ENCODE assay signal across 18 cellular contexts in the genomic region with DNA sequence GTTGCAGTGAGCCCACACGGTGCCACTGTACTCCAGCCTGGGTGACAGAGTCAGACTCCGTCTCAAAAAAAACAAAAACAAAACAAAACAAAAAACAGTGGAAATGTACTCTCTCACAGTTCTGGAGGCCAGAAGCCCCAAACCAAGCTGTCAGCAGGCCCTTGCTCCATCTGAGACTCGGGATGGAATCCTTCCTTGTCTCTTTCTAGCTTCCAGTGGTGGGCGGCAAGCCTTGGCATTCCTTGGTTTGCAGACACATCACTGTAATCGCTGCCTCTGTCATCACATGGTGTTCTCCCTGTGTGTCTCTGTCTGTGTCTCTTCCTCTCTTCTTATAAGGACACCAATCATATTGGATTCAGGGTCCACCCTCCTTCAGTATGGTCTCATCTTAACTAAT. TPM values are rescaled to one million over a fixed set of nuclear protein-coding genes. Genes with fewer than 3 reads are reported as not detected.
DNase-seq lines count a peak whose midpoint lies in the region; ATAC-seq and TF ChIP-seq lines count a peak whose summit lies in the region.
"Had no signal": no experiment of that assay in that cellular context is flagged by ENCODE, and none has a peak within 500 bp of the region (broad histone marks: within the 10 kb centered on the region; RNA-seq: fewer than 3 reads in every experiment).

No MANE protein-coding gene starts in this region.

- CTCF ChIA-PET in activated CD4-positive, alpha-beta T cell treated with anti-CD3 and anti-CD28 coated beads for 36 hours (lab: Charles Lee) = interaction anchor here (0.7 to 1.8 kb wide), 4 partner anchors 10 to 46 kb away, joined by 3 to 13 read pairs (median 5); partner anchors contain the start of gene SPRYD3

- H3K36me3 Mint-ChIP-seq in activated CD4-positive, alpha-beta T cell treated with anti-CD3 and anti-CD28 coated beads for 36 hours (ENCODE audit: low read depth) = no peaks in the 10 kb centered on the region
- H3K36me3 Mint-ChIP-seq in chondrocyte (ENCODE audit: low read depth) (peaks cover 23% of the 10 kb centered on the region), nephron progenitor cell (ENCODE audit: low read depth) (no peaks in the 10 kb centered on the region)

- H3K27ac Mint-ChIP-seq in activated CD4-positive, alpha-beta T cell treated with anti-CD3 and anti-CD28 coated beads for 36 hours = no peak overlapping the region
- H3K27ac Mint-ChIP-seq in chondrocyte (ENCODE audit: unreplicated experiment) = peak overlapping the region; percentile 68
- peak overlapping the region; percentile 58 for H3K27ac Mint-ChIP-seq in nephron progenitor cell
- H3K27ac Mint-ChIP-seq: activated CD8-positive, alpha-beta T cell treated with anti-CD3 and anti-CD28 coated beads, Interleukin-2, amount 10 ng/mL, durations not matched to agents 7 days and 5 days had no signal

- no peak overlapping the region for H3K4me3 Mint-ChIP-seq in activated CD4-positive, alpha-beta T cell treated with anti-CD3 and anti-CD28 coated beads for 36 hours
- H3K4me3 Mint-ChIP-seq in chondrocyte (ENCODE audit: unreplicated experiment) = no peak overlapping the region
- no peak overlapping the region for H3K4me3 Mint-ChIP-seq in nephron progenitor cell
- H3K4me3 Mint-ChIP-seq: activated CD8-positive, alpha-beta T cell treated with anti-CD3 and anti-CD28 coated beads, Interleukin-2, amount 10 ng/mL, durations not matched to agents 7 days and 5 days had no signal

- peak overlapping the region; percentile 99 for H3K27ac ChIP-seq in tibial artery

- H3K4me1 Mint-ChIP-seq in activated CD4-positive, alpha-beta T cell treated with anti-CD3 and anti-CD28 coated beads for 36 hours = peaks cover 9% of the 10 kb centered on the region
- H3K4me1 Mint-ChIP-seq in chondrocyte (ENCODE audit: low read depth) = peaks cover 72% of the 10 kb centered on the region
- peaks cover 50% of the 10 kb centered on the region for H3K4me1 Mint-ChIP-seq in nephron progenitor cell

- no peaks in the 10 kb centered on the region for H3K9me3 ChIP-seq in tibial artery
- H3K9me3 ChIP-seq: testis had no signal

- POLR2A ChIA-PET in activated CD4-positive, alpha-beta T cell treated with anti-CD3 and anti-CD28 coated beads for 36 hours (lab: Charles Lee) = no interaction called here

- H3K4me3 ChIP-seq in tibial artery = no peak overlapping the region
- H3K4me3 ChIP-seq: testis had no signal

- no peaks in the 10 kb centered on the region for H3K27me3 Mint-ChIP-seq in activated CD4-positive, alpha-beta T cell treated with anti-CD3 and anti-CD28 coated beads for 36 hours
- no peaks in the 10 kb centered on the region for H3K27me3 Mint-ChIP-seq in chondrocyte (ENCODE audit: low read depth)
- H3K27me3 Mint-ChIP-seq in nephron progenitor cell (ENCODE audit: low read depth, poor library complexity) = peaks cover 14% of the 10 kb centered on the region

- DNase-seq in activated CD4-positive, alpha-beta T cell treated with anti-CD3 and anti-CD28 coated beads for 36 hours = peak; percentile 3
- DNase-seq in activated CD4-positive, alpha-beta T cell treated with anti-CD3 and anti-CD28 coated beads, Interleukin-2, amount 50 U/mL, for 48 hours = no peak
- DNase-seq in chondrocyte (ENCODE audit: low spot score) (peak; percentile 42), nephron progenitor cell (no peak), tibial artery (peak in 1 of 2 donors; percentile 22), NCI-H2081 (lab: John Stamatoyannopoulos, UW) (no peak), amniotic stem cell (lab: John Stamatoyannopoulos, UW) (no peak), HT-29 (ENCODE audit: low spot score) (no peak)
- DNase-seq: 8988T; activated CD8-positive, alpha-beta T cell treated with anti-CD3 and anti-CD28 coated beads, Interleukin-2, amount 10 ng/mL, durations not matched to agents 7 days and 5 days; activated naive CD4-positive, alpha-beta T cell treated with Interleukin-2 at 50 U/mL for 16 hours; cerebellar nuclear complex; NCI-H2029; T1000; testis had no signal

- peaks cover 65 to 73% (median 68%) of the 10 kb centered on the region in 3 donors for H3K36me3 ChIP-seq in tibial artery

- no peaks in the 10 kb centered on the region for H3K9me3 Mint-ChIP-seq in activated CD4-positive, alpha-beta T cell treated with anti-CD3 and anti-CD28 coated beads for 36 hours (ENCODE audit: low read depth)
- H3K9me3 Mint-ChIP-seq in chondrocyte (ENCODE audit: low read depth) = no peaks in the 10 kb centered on the region
- H3K9me3 Mint-ChIP-seq in nephron progenitor cell = no peaks in the 10 kb centered on the region

- peaks cover 9 to 72% (median 60%) of the 10 kb centered on the region in 4 donors for H3K4me1 ChIP-seq in tibial artery

- no peak for TF ChIP-seq CTCF in chondrocyte (IDR thresholded peaks at IDR 0.05)
- TF ChIP-seq CTCF in nephron progenitor cell (IDR thresholded peaks at IDR 0.05) = no peak
- no peak for TF ChIP-seq CTCF in tibial artery (IDR thresholded peaks at IDR 0.05)

- H3K27me3 ChIP-seq in tibial artery = no peaks in the 10 kb centered on the region
- H3K27me3 ChIP-seq: testis had no signal

- no peak for ATAC-seq in activated CD4-positive, alpha-beta T cell treated with anti-CD3 and anti-CD28 coated beads for 36 hours
- ATAC-seq: activated CD4-positive, CD25-positive, alpha-beta regulatory T cell treated with anti-CD3 and anti-CD28 coated beads, Interleukin-2, amount 50 U/mL, for 24 hours; activated CD8-positive, alpha-beta T cell treated with anti-CD3 and anti-CD28 coated beads, Interleukin-2, amount 10 ng/mL, durations not matched to agents 7 days and 5 days; Right ventricle myocardium inferior had no signal

- intact Hi-C loops in activated CD4-positive, alpha-beta T cell treated with anti-CD3 and anti-CD28 coated beads for 36 hours (cut with DNase I, micrococcal nuclease) = no loop called here
- intact Hi-C loops in tibial artery (cut with DNase I; ENCODE audit: low total_unique reads) = no loop called here

RNA-seq across cellular contexts. Expression of gene TNS2, which starts 6.4 kb away (rescaled TPM):
- 1 to 10 TPM in 1 of 2 experiments, under 1 TPM in 1; 0.77 to 2.4 TPM for total RNA-seq in activated CD4-positive, alpha-beta T cell treated with anti-CD3 and anti-CD28 coated beads for 36 hours
- total RNA-seq in chondrocyte = 104 to 107 TPM (median 105 TPM) in 3 replicates
- total RNA-seq in HT-29 (2014; rRNA removed; shearing (Covaris generic)) = 57.7 and 71.9 TPM in 2 replicates

RNA-seq across cellular contexts. Expression of gene SPRYD3, which starts 22.9 kb away (rescaled TPM):
- 10 to 100 TPM; 13.7 to 18.2 TPM for total RNA-seq in activated CD4-positive, alpha-beta T cell treated with anti-CD3 and anti-CD28 coated beads for 36 hours
- 37.1 to 40.2 TPM (median 38.5 TPM) in 3 replicates for total RNA-seq in chondrocyte
- total RNA-seq in HT-29 (2014; rRNA removed; shearing (Covaris generic)) = 27.4 and 29.0 TPM in 2 replicates

RNA-seq across cellular contexts. Expression of gene IGFBP6, which starts 41.2 kb away (rescaled TPM):
- 1 to 10 TPM; 1.3 to 2.4 TPM for total RNA-seq in activated CD4-positive, alpha-beta T cell treated with anti-CD3 and anti-CD28 coated beads for 36 hours
- 7.0 to 10.0 TPM (median 8.9 TPM) in 3 replicates for total RNA-seq in chondrocyte
- 394 and 417 TPM in 2 replicates for total RNA-seq in HT-29 (2014; rRNA removed; shearing (Covaris generic))

RNA-seq across cellular contexts. Expression of gene SOAT2, which starts 47.0 kb away (rescaled TPM):
- under 1 TPM; 0.57 to 0.79 TPM for total RNA-seq in activated CD4-positive, alpha-beta T cell treated with anti-CD3 and anti-CD28 coated beads for 36 hours
- not detected in 3 replicates for total RNA-seq in chondrocyte
- total RNA-seq in HT-29 (2014; rRNA removed; shearing (Covaris generic)) = 0.15 and 0.23 TPM in 2 replicates
- total RNA-seq: glomerular endothelial cell, Right ventricle myocardium inferior had no signal

RNA-seq across cellular contexts. Expression of gene EIF4B, which starts 50.0 kb away (rescaled TPM):
- 100 to 1,000 TPM; 698 to 781 TPM for total RNA-seq in activated CD4-positive, alpha-beta T cell treated with anti-CD3 and anti-CD28 coated beads for 36 hours
- 270 to 336 TPM (median 323 TPM) in 3 replicates for total RNA-seq in chondrocyte
- total RNA-seq in HT-29 (2014; rRNA removed; shearing (Covaris generic)) = 401 and 417 TPM in 2 replicates

Comparison
In these comparisons a context has a peak if more than half of its experiments do, and no peak if none do; other contexts are left out.
1. DNase-seq: peak in activated CD4-positive, alpha-beta T cell treated with anti-CD3 and anti-CD28 coated beads for 36 hours (single experiment) and chondrocyte (single experiment); none in activated CD4-positive, alpha-beta T cell treated with anti-CD3 and anti-CD28 coated beads, Interleukin-2, amount 50 U/mL, for 48 hours (0 of 2), nephron progenitor cell (single experiment), NCI-H2081 (0 of 2), amniotic stem cell (single experiment) and HT-29 (single experiment).
2. RNA of gene TNS2, which starts 6.4 kb away (total RNA-seq): 104 to 107 TPM in chondrocyte and 57.7 to 71.9 TPM in HT-29; 0.77 to 2.4 TPM in activated CD4-positive, alpha-beta T cell treated with anti-CD3 and anti-CD28 coated beads for 36 hours; every median in the first group is over 10 times any median in the second.
3. RNA of gene IGFBP6, which starts 41.2 kb away (total RNA-seq): 394 to 417 TPM in HT-29; 7.0 to 10.0 TPM in chondrocyte and 1.3 to 2.4 TPM in activated CD4-positive, alpha-beta T cell treated with anti-CD3 and anti-CD28 coated beads for 36 hours; every median in the first group is over 10 times any median in the second.